Comparison of ENCODE assay signal across 9 cellular contexts in the genomic region with DNA sequence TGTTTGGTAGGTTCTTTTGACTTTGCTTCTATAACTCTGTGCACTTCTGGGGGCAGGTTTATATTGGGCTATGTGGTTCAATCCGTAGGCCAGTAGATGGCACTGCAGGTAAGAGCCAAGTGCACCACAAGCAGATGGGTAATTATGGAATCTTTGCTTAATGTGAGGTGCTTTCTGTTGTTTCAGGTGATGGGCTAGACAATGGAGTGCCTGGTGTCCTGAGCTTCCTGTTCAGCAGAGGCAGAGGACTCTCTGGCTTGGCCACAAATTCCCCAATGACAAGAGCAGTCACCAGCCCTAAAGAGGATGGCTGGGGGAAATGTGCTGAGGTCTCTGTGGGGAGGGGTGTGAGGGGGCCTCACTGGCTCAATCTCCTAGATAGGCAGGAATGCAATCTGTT.
DNase-seq lines count a peak whose midpoint lies in the region; ATAC-seq, FAIRE-seq and TF ChIP-seq lines count a peak whose summit lies in the region.
"Had no signal": no experiment of that assay in that cellular context is flagged by ENCODE, and none has a peak within 500 bp of the region (broad histone marks: within the 10 kb centered on the region; RNA-seq: fewer than 3 reads in every experiment).

No MANE protein-coding gene starts in this region.

- POLR2A ChIA-PET in endothelial cell of umbilical vein (lab: Charles Lee), result no interaction called here

- no peak for TF ChIP-seq POLR2A in endothelial cell of umbilical vein (IDR thresholded peaks at IDR 0.05; ENCODE audit: low read depth, low read length)

- H3K27ac ChIP-seq in C4-2B, result no peak overlapping the region
- no peak overlapping the region for H3K27ac ChIP-seq in endothelial cell of umbilical vein (ENCODE audit: insufficient read depth, low read depth, low read length)
- H3K27ac ChIP-seq: epithelial cell of prostate had no signal

- peaks cover 7% of the 10 kb centered on the region for H3K27me3 Mint-ChIP-seq in neural crest cell (ENCODE audit: low read depth)

- H4K20me1 ChIP-seq in endothelial cell of umbilical vein (replicated peaks; ENCODE audit: control insufficient read depth, extremely low read depth, insufficient read depth, low read length), result no peaks in the 10 kb centered on the region

- ATAC-seq in GM18511 (IDR thresholded peaks at IDR 0.05; ENCODE audit: unreplicated experiment), result peak; percentile 91
- peak; percentile 87 for ATAC-seq in HG02973 (IDR thresholded peaks at IDR 0.05; ENCODE audit: unreplicated experiment)

- intact Hi-C loops in endothelial cell of umbilical vein (cut with micrococcal nuclease), result loop anchor here (1.0 kb wide), 1 partner anchor 1594 kb away; no protein-coding TSS in a partner anchor

- DNase-seq in NCI-H2227 treated with DMSO at 0.1 percent for 48 hours (lab: John Stamatoyannopoulos, UW) (peak; percentile 17), endothelial cell of umbilical vein (ENCODE audit: low read depth, low spot score) (peak; percentile 14), neural crest cell (ENCODE audit: low read depth, low spot score) (peak; percentile 36), RPMI8226 (no peak), T1000 (lab: John Stamatoyannopoulos, UW) (no peak)

- no peaks in the 10 kb centered on the region for H3K27me3 ChIP-seq in endothelial cell of umbilical vein (ENCODE audit: control insufficient read depth in 2 of 2, insufficient read depth in 2 of 2, low read length in 2 of 2)

- no peak overlapping the region for H3K27ac Mint-ChIP-seq in neural crest cell (ENCODE audit: unreplicated experiment)

- H3K4me3 ChIP-seq in endothelial cell of umbilical vein (replicated peaks in 1 of 3; ENCODE audit: insufficient read depth in 1 of 3, low read depth in 1 of 3, low read length in 3 of 3), result no peak overlapping the region

- no peak for FAIRE-seq in endothelial cell of umbilical vein (lab: Jason Lieb, UNC)

- H3K9me1 ChIP-seq in endothelial cell of umbilical vein (replicated peaks; ENCODE audit: control insufficient read depth, extremely low read depth, insufficient read depth, low read length), result no peaks in the 10 kb centered on the region

- CTCF ChIA-PET in endothelial cell of umbilical vein (lab: Charles Lee), result no interaction called here

- TF ChIP-seq CTCF in C4-2B (conservative IDR thresholded peaks at IDR 0.05), result peak; percentile 73
- TF ChIP-seq CTCF in endothelial cell of umbilical vein (IDR thresholded peaks at IDR 0.05; ENCODE audit: extremely low read depth in 1 of 2, insufficient read depth in 1 of 2, low read depth in 1 of 2, low read length in 2 of 2), result peak; percentile 32 to 54
- peak; percentile 78 for TF ChIP-seq CTCF in neural crest cell (conservative IDR thresholded peaks at IDR 0.05)

- no peaks in the 10 kb centered on the region for H3K9me3 Mint-ChIP-seq in neural crest cell

- dilution Hi-C loops in endothelial cell of umbilical vein (cut with MboI; ENCODE audit: extremely low pct_ligation_motif_present, low sequenced_read_pairs), result no loop called here

- no peaks in the 10 kb centered on the region for H3K36me3 Mint-ChIP-seq in neural crest cell (ENCODE audit: low read depth)

- H3K79me2 ChIP-seq in endothelial cell of umbilical vein (ENCODE audit: control insufficient read depth, insufficient read depth, low read length), result no peaks in the 10 kb centered on the region

- H2AFZ ChIP-seq in endothelial cell of umbilical vein (ENCODE audit: low read depth, low read length), result no peak overlapping the region

- no peaks in the 10 kb centered on the region for H3K4me1 ChIP-seq in endothelial cell of umbilical vein (ENCODE audit: control insufficient read depth, extremely low read depth, insufficient read depth, low read length)

- no peak overlapping the region for H3K4me3 Mint-ChIP-seq in neural crest cell

- H3K36me3 ChIP-seq in endothelial cell of umbilical vein (ENCODE audit: control insufficient read depth in 2 of 2, extremely low read depth in 1 of 2, insufficient read depth in 2 of 2, low read length in 2 of 2), result no peaks in the 10 kb centered on the region

- no TSS peak for BruUV-seq in endothelial cell of umbilical vein (replicated peaks; lab: Mats Ljungman, UMichigan)

- H3K4me1 Mint-ChIP-seq in neural crest cell, result peaks cover 4% of the 10 kb centered on the region

- no peaks in the 10 kb centered on the region for H3K9me3 ChIP-seq in endothelial cell of umbilical vein (replicated peaks; ENCODE audit: control insufficient read depth, insufficient read depth, low read length)

- H3K4me2 ChIP-seq in endothelial cell of umbilical vein (ENCODE audit: insufficient read depth, low read length), result no peak overlapping the region

- no peak overlapping the region for H3K9ac ChIP-seq in endothelial cell of umbilical vein (replicated peaks; ENCODE audit: extremely low read depth, insufficient read depth, low read length)

TF ChIP-seq in endothelial cell of umbilical vein, 7 proteins besides CTCF, POLR2A, EP300 and RAD21:
- TF ChIP-seq, protein P1, sequence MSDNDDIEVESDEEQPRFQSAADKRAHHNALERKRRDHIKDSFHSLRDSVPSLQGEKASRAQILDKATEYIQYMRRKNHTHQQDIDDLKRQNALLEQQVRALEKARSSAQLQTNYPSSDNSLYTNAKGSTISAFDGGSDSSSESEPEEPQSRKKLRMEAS (IDR thresholded peaks at IDR 0.05; ENCODE audit: insufficient read depth, insufficient read length), result no peak
- no peak for TF ChIP-seq JUN (IDR thresholded peaks at IDR 0.05; ENCODE audit: borderline replicate concordance, insufficient read depth, insufficient read length, low read depth)
- no peak for TF ChIP-seq FOS (IDR thresholded peaks at IDR 0.05; ENCODE audit: borderline replicate concordance, insufficient read depth, low read length)
- no peak for TF ChIP-seq POLR2AphosphoS5 (IDR thresholded peaks at IDR 0.05; ENCODE audit: insufficient read depth, low read depth, low read length)

Comparison
In these comparisons a context has a peak if more than half of its experiments do, and no peak if none do; other contexts are left out.
1. DNase-seq: peak in NCI-H2227 treated with DMSO at 0.1 percent for 48 hours (single experiment), endothelial cell of umbilical vein (single experiment) and neural crest cell (single experiment); none in RPMI8226 (single experiment) and T1000 (single experiment).
2. Peak in every context shown above with its lines, with median percentiles within 50 percentile points of each other: CTCF ChIP-seq.